ENCODE assay signal across 20 cellular contexts in the genomic region with DNA sequence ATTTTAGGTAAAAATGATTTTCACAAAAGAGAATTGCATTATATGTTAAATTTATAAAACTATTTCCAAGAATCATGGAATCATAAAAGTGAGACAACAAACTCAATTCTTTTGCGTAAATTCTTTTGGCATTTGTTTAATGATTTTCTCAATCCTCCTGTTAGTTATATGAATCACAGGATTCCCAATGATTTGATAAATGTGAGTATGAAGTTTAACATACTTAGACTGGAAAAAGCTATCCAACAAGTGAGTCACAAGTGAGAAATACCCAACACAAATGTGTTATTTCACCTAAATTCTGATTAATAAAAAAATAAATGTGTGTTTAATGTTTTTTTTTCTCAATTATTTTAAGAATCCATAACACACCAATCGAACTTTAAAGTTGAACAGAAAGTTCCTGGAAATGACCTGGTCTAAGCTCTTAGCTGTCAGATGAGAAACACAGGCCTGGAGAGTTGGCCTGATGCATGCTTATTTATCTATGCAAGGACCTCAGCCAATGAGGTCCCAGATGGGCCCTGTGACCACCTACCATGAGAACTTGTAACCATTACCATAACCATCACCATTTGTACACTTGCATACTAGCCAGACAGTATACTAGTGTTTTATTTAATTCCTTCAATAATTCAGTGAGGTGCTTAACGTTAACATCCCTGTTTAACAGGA.
DNase-seq lines count a peak whose midpoint lies in the region; ATAC-seq, FAIRE-seq and TF ChIP-seq lines count a peak whose summit lies in the region.
"Had no signal": no experiment of that assay in that cellular context is flagged by ENCODE, and none has a peak within 500 bp of the region (broad histone marks: within the 10 kb centered on the region; RNA-seq: fewer than 3 reads in every experiment).

No MANE protein-coding gene starts in this region.

- POLR2A ChIA-PET in CD4-positive, alpha-beta memory T cell (lab: Charles Lee; ENCODE audit: partially characterized antibody), result no interaction called here

- H3K4me3 ChIP-seq in MG63, result no peak overlapping the region
- H3K4me3 ChIP-seq in fibroblast of mammary gland (ENCODE audit: control insufficient read depth, low read depth, low read length), result no peak overlapping the region
- H3K4me3 ChIP-seq in CD4-positive, alpha-beta memory T cell (ENCODE audit: low read length in 2 of 2), result no peak overlapping the region

- no peaks in the 10 kb centered on the region for H3K36me3 ChIP-seq in MG63
- no peaks in the 10 kb centered on the region for H3K36me3 ChIP-seq in CD4-positive, alpha-beta memory T cell (ENCODE audit: insufficient read depth, low read length)

- no peak for FAIRE-seq in GM12892 (lab: Jason Lieb, UNC)
- FAIRE-seq: HepG2 had no signal

- peak; percentile 9 for DNase-seq in AG08395 (ENCODE audit: low spot score)
- DNase-seq in MG63, result peak; percentile 7
- DNase-seq in fibroblast of mammary gland (ENCODE audit: low read depth), result peak; percentile 85
- DNase-seq in omental fat pad (ENCODE audit: low spot score), result no peak
- no peak for DNase-seq in GM12892 (ENCODE audit: insufficient read length)
- no peak for DNase-seq in NCI-H2029 (lab: John Stamatoyannopoulos, UW)
- no peak for DNase-seq in CD4-positive, alpha-beta memory T cell
- DNase-seq in KBM-7, result no peak
- DNase-seq: activated B cell treated with CpG ODN at 0.5 μM for 24 hours; activated CD8-positive, alpha-beta T cell treated with anti-CD3 and anti-CD28 coated beads, Interleukin-2, amount 10 ng/mL, durations not matched to agents 7 days and 5 days; activated naive CD8-positive, alpha-beta T cell treated with anti-CD3 and anti-CD28 coated beads for 36 hours; caudate nucleus; effector CD8-positive, alpha-beta T cell; foreskin keratinocyte; NCI-H1930; NCI-H524 treated with DMSO at 0.1 percent for 48 hours; stimulated activated CD4-positive, alpha-beta T cell treated with anti-CD3 and anti-CD28 coated beads, Interleukin-15, amount 100 ng/mL, for 24 hours; stimulated activated naive CD4-positive, alpha-beta T cell treated with Interleukin-2 at 50 U/mL for 16 hours had no signal

- no peaks in the 10 kb centered on the region for H3K4me1 ChIP-seq in CD4-positive, alpha-beta memory T cell (ENCODE audit: insufficient read depth, low read length)
- H3K4me1 ChIP-seq: foreskin keratinocyte had no signal

- in situ Hi-C loops in KBM-7 (cut with MboI; ENCODE audit: low pct_unique_long_range_greater_than_20kb, low sequenced_read_pairs), result no loop called here

- TF ChIP-seq CTCF in fibroblast of mammary gland (conservative IDR thresholded peaks at IDR 0.05; ENCODE audit: control insufficient read depth, insufficient read depth, low read depth, low read length) (no peak), omental fat pad (IDR thresholded peaks at IDR 0.05) (no peak)

- no peak overlapping the region for H3K4me3 Mint-ChIP-seq in CD4-positive, alpha-beta memory T cell
- H3K4me3 Mint-ChIP-seq: activated B cell treated with CpG ODN at 0.5 μM for 24 hours; activated CD8-positive, alpha-beta T cell treated with anti-CD3 and anti-CD28 coated beads, Interleukin-2, amount 10 ng/mL, durations not matched to agents 7 days and 5 days; activated naive CD8-positive, alpha-beta T cell treated with anti-CD3 and anti-CD28 coated beads for 36 hours; activated T-helper 1 cell treated with anti-CD3 and anti-CD28 coated beads, Interleukin-12 subunit alpha, Interleukin-12 subunit beta, Interleukin-2, Interleukin-4 antibody, amounts not matched to agents 30 ng/mL and 10 ng/mL and 1 ng/mL, durations not matched to agents 14 hours and 24 hours and 36 hours had no signal

- no peaks in the 10 kb centered on the region for H3K9me3 ChIP-seq in MG63
- H3K9me3 ChIP-seq in CD4-positive, alpha-beta memory T cell (ENCODE audit: control insufficient read depth in 1 of 2, low read length in 2 of 2), result no peaks in the 10 kb centered on the region

- no peak overlapping the region for H3K27ac Mint-ChIP-seq in CD4-positive, alpha-beta memory T cell
- H3K27ac Mint-ChIP-seq: activated B cell treated with CpG ODN at 0.5 μM for 24 hours; activated CD8-positive, alpha-beta T cell treated with anti-CD3 and anti-CD28 coated beads, Interleukin-2, amount 10 ng/mL, durations not matched to agents 7 days and 5 days; activated naive CD8-positive, alpha-beta T cell treated with anti-CD3 and anti-CD28 coated beads for 36 hours; activated T-helper 1 cell treated with anti-CD3 and anti-CD28 coated beads, Interleukin-12 subunit alpha, Interleukin-12 subunit beta, Interleukin-2, Interleukin-4 antibody, amounts not matched to agents 30 ng/mL and 10 ng/mL and 1 ng/mL, durations not matched to agents 14 hours and 24 hours and 36 hours had no signal

- H3K9me3 Mint-ChIP-seq in CD4-positive, alpha-beta memory T cell, result peaks cover 0 to 7% (median 0%) of the 10 kb centered on the region in 8 donors
- H3K9me3 Mint-ChIP-seq: activated B cell treated with CpG ODN at 0.5 μM for 24 hours; activated naive CD8-positive, alpha-beta T cell treated with anti-CD3 and anti-CD28 coated beads for 36 hours; activated T-helper 1 cell treated with anti-CD3 and anti-CD28 coated beads, Interleukin-12 subunit alpha, Interleukin-12 subunit beta, Interleukin-2, Interleukin-4 antibody, amounts not matched to agents 30 ng/mL and 10 ng/mL and 1 ng/mL, durations not matched to agents 14 hours and 24 hours and 36 hours had no signal

- TF ChIP-seq POLR2A in GM12892 (IDR thresholded peaks at IDR 0.05; ENCODE audit: low read depth, low read length), result no peak

- no peaks in the 10 kb centered on the region for H3K27me3 ChIP-seq in MG63
- no peaks in the 10 kb centered on the region for H3K27me3 ChIP-seq in CD4-positive, alpha-beta memory T cell (ENCODE audit: insufficient read depth, low read length)

- intact Hi-C loops in CD4-positive, alpha-beta memory T cell (cut with micrococcal nuclease), result no loop called here

- no peaks in the 10 kb centered on the region for H3K4me1 Mint-ChIP-seq in CD4-positive, alpha-beta memory T cell
- H3K4me1 Mint-ChIP-seq: activated B cell treated with CpG ODN at 0.5 μM for 24 hours; activated naive CD8-positive, alpha-beta T cell treated with anti-CD3 and anti-CD28 coated beads for 36 hours had no signal

- no peak overlapping the region for H3K27ac ChIP-seq in CD4-positive, alpha-beta memory T cell (ENCODE audit: low read depth, low read length)
- H3K27ac ChIP-seq: foreskin keratinocyte had no signal

- no peaks in the 10 kb centered on the region for H3K27me3 Mint-ChIP-seq in CD4-positive, alpha-beta memory T cell
- H3K27me3 Mint-ChIP-seq: activated naive CD8-positive, alpha-beta T cell treated with anti-CD3 and anti-CD28 coated beads for 36 hours had no signal

- ATAC-seq in omental fat pad (ENCODE audit: low FRiP score), result peak; percentile 43
- ATAC-seq: activated CD8-positive, alpha-beta T cell treated with anti-CD3 and anti-CD28 coated beads, Interleukin-2, amount 10 ng/mL, durations not matched to agents 7 days and 5 days; foreskin keratinocyte; HepG2 had no signal

- H3K36me3 Mint-ChIP-seq in CD4-positive, alpha-beta memory T cell, result no peaks in the 10 kb centered on the region
- H3K36me3 Mint-ChIP-seq: activated naive CD8-positive, alpha-beta T cell treated with anti-CD3 and anti-CD28 coated beads for 36 hours had no signal

- CTCF ChIA-PET in CD4-positive, alpha-beta memory T cell (lab: Charles Lee; ENCODE audit: partially characterized antibody), result no interaction called here

Comparison
In these comparisons a context has a peak if more than half of its experiments do, and no peak if none do; other contexts are left out.
1. DNase-seq: peak in AG08395 (single experiment), MG63 (single experiment) and fibroblast of mammary gland (single experiment); none in omental fat pad (single experiment), GM12892 (single experiment), NCI-H2029 (single experiment), CD4-positive, alpha-beta memory T cell (0 of 5) and KBM-7 (single experiment).